In genomic region chr11:116871248-116871647, GRCh38 we compare ENCODE assay signal across 10 cellular contexts. TPM values are rescaled to one million over a fixed set of nuclear protein-coding genes. Genes with fewer than 3 reads are reported as not detected.
DNase-seq lines count a peak whose midpoint lies in the region.
"Had no signal": no experiment of that assay in that cellular context is flagged by ENCODE, and none has a peak within 500 bp of the region (broad histone marks: within the 10 kb centered on the region; RNA-seq: fewer than 3 reads in every experiment).

No MANE protein-coding gene starts in this region.

- peaks cover 1% of the 10 kb centered on the region for H3K36me3 Mint-ChIP-seq in activated naive CD8-positive, alpha-beta T cell treated with anti-CD3 and anti-CD28 coated beads for 36 hours

- peaks cover 29% of the 10 kb centered on the region for H3K4me1 ChIP-seq in ACC112 (ENCODE audit: control insufficient read depth, insufficient read depth, low read length, unreplicated experiment)
- no peaks in the 10 kb centered on the region for H3K4me1 ChIP-seq in effector memory CD4-positive, alpha-beta T cell (ENCODE audit: control insufficient read depth, insufficient read depth, low read length, poor library complexity, severe bottlenecking)
- H3K4me1 ChIP-seq: ascending aorta had no signal

- H3K27ac ChIP-seq in ACC112 (ENCODE audit: low read depth, low read length): peak overlapping the region; percentile 70
- H3K27ac ChIP-seq in effector memory CD4-positive, alpha-beta T cell (ENCODE audit: insufficient read depth, low read length, poor library complexity, severe bottlenecking): no peak overlapping the region
- H3K27ac ChIP-seq: ascending aorta had no signal

- H3K4me3 Mint-ChIP-seq in activated naive CD8-positive, alpha-beta T cell treated with anti-CD3 and anti-CD28 coated beads for 36 hours: no peak overlapping the region

- H3K27me3 ChIP-seq in ACC112 (ENCODE audit: insufficient read depth, low read length): no peaks in the 10 kb centered on the region
- H3K27me3 ChIP-seq in effector memory CD4-positive, alpha-beta T cell (replicated peaks; ENCODE audit: control insufficient read depth, insufficient read depth, low read length, poor library complexity, severe bottlenecking): no peaks in the 10 kb centered on the region
- H3K27me3 ChIP-seq: ascending aorta had no signal

- H3K4me1 Mint-ChIP-seq in activated naive CD8-positive, alpha-beta T cell treated with anti-CD3 and anti-CD28 coated beads for 36 hours: peaks cover 4% of the 10 kb centered on the region

- no peaks in the 10 kb centered on the region for H3K9me3 ChIP-seq in effector memory CD4-positive, alpha-beta T cell (ENCODE audit: control insufficient read depth, low read length)
- H3K9me3 ChIP-seq: ascending aorta had no signal

- no peaks in the 10 kb centered on the region for H3K9me3 Mint-ChIP-seq in activated naive CD8-positive, alpha-beta T cell treated with anti-CD3 and anti-CD28 coated beads for 36 hours

- no peak overlapping the region for H3K4me3 ChIP-seq in ACC112 (ENCODE audit: low read depth, low read length)
- H3K4me3 ChIP-seq in effector memory CD4-positive, alpha-beta T cell (ENCODE audit: insufficient read depth, low read depth, low read length, poor library complexity, severe bottlenecking): no peak overlapping the region
- H3K4me3 ChIP-seq: ascending aorta had no signal

- no peaks in the 10 kb centered on the region for H3K27me3 Mint-ChIP-seq in activated naive CD8-positive, alpha-beta T cell treated with anti-CD3 and anti-CD28 coated beads for 36 hours

- DNase-seq in GM04504 (ENCODE audit: low read depth) (peak; percentile 90), amniotic epithelial cell (ENCODE audit: low read depth) (peak; percentile 87), glomerular visceral epithelial cell (ENCODE audit: extremely low spot score) (peak; percentile 63), DMS114 treated with DMSO at 0.1 percent for 48 hours (lab: John Stamatoyannopoulos, UW; ENCODE audit: unreplicated experiment) (no peak), NCI-H1105 treated with DMSO at 0.1 percent for 48 hours (lab: John Stamatoyannopoulos, UW) (no peak)
- no peak for DNase-seq in effector memory CD4-positive, alpha-beta T cell
- DNase-seq in activated naive CD8-positive, alpha-beta T cell treated with anti-CD3 and anti-CD28 coated beads for 36 hours: no peak
- DNase-seq: hypothalamus had no signal

- H2AFZ ChIP-seq in ACC112 (ENCODE audit: low read length, unreplicated experiment): peak overlapping the region; percentile 29

- no peak overlapping the region for H3K27ac Mint-ChIP-seq in activated naive CD8-positive, alpha-beta T cell treated with anti-CD3 and anti-CD28 coated beads for 36 hours

- peaks cover 38% of the 10 kb centered on the region for H3K36me3 ChIP-seq in ACC112 (ENCODE audit: insufficient read depth, low read length)
- H3K36me3 ChIP-seq in effector memory CD4-positive, alpha-beta T cell (ENCODE audit: control insufficient read depth, insufficient read depth, low read length): peaks cover 79% of the 10 kb centered on the region

- no peaks in the 10 kb centered on the region for H3K79me2 ChIP-seq in ACC112 (ENCODE audit: control insufficient read depth, insufficient read depth, low read length, unreplicated experiment)

RNA-seq across cellular contexts. Expression of gene APOA1, which starts 33.8 kb away (rescaled TPM):
- under 1 TPM in 1 of 2 experiments, not detected in 1; 0.33 TPM for total RNA-seq in activated naive CD8-positive, alpha-beta T cell treated with anti-CD3 and anti-CD28 coated beads for 36 hours

RNA-seq across cellular contexts. Expression of gene APOC3, which starts 41.5 kb away (rescaled TPM):
- total RNA-seq in activated naive CD8-positive, alpha-beta T cell treated with anti-CD3 and anti-CD28 coated beads for 36 hours: not detected

RNA-seq across cellular contexts. Expression of gene APOA4, which starts 48.1 kb away (rescaled TPM):
- not detected for total RNA-seq in activated naive CD8-positive, alpha-beta T cell treated with anti-CD3 and anti-CD28 coated beads for 36 hours

Comparison
In these comparisons a context has a peak if more than half of its experiments do, and no peak if none do; other contexts are left out.
1. DNase-seq: peak in GM04504 (single experiment), amniotic epithelial cell (single experiment) and glomerular visceral epithelial cell (single experiment); none in DMS114 treated with DMSO at 0.1 percent for 48 hours (single experiment), effector memory CD4-positive, alpha-beta T cell (0 of 3), activated naive CD8-positive, alpha-beta T cell treated with anti-CD3 and anti-CD28 coated beads for 36 hours (single experiment) and NCI-H1105 treated with DMSO at 0.1 percent for 48 hours (single experiment).